ENCODE assay signal across 29 cellular contexts in genomic region chr7:26619348-26619747, GRCh38.
"Had no signal": no experiment of that assay in that cellular context is flagged by ENCODE, and none has a peak within 500 bp of the region (broad histone marks: within the 10 kb centered on the region; RNA-seq: fewer than 3 reads in every experiment).

No MANE protein-coding gene starts in this region.

- FAIRE-seq: pancreas had no signal

- H3K27me3 ChIP-seq: neural progenitor cell, neutrophil, pancreas, right atrium auricular region, spleen, suprapubic skin, testis, tibial artery, transverse colon, upper lobe of left lung, vagina had no signal

- H3K4me2 ChIP-seq: neural progenitor cell, smooth muscle cell had no signal

- H3K9ac ChIP-seq: neural progenitor cell had no signal

- H3K4me3 ChIP-seq: neural progenitor cell, pancreas, prostate gland, right atrium auricular region, skin epidermis, smooth muscle cell, spleen, suprapubic skin, testis, tibial artery, transverse colon, upper lobe of left lung, vagina had no signal

- H3K4me1 ChIP-seq: pancreas, prostate gland, right atrium auricular region, suprapubic skin, testis, tibial artery, transverse colon, upper lobe of left lung, vagina had no signal

- ATAC-seq: naive thymus-derived CD8-positive, alpha-beta T cell; natural killer cell treated with Interleukin-12 subunit alpha and Interleukin-12 subunit beta and Interleukin-15 and Interleukin-18, amount 100 ng/mL, for 72 hours; pancreas; sciatic nerve; stimulated activated memory B cell treated with anti-CD40 and anti-IgM and Interleukin-4, amounts not matched to agents 10 μg/mL and 1 μg/mL and 100 μg/mL, for 72 hours; stimulated activated naive CD8-positive, alpha-beta T cell treated with anti-CD3 and anti-CD28 coated beads, Interleukin-15, amount 100 ng/mL, for 72 hours; stimulated activated naive CD8-positive, alpha-beta T cell treated with anti-CD3 and anti-CD28 coated beads, Interleukin-15, Interleukin-2, amounts not matched to agents 100 U/mL and 50 U/mL, for 24 hours had no signal

- H2AFZ ChIP-seq: neural progenitor cell had no signal

- H3K36me3 ChIP-seq: neural progenitor cell, neutrophil, pancreas, prostate gland, right atrium auricular region, suprapubic skin, transverse colon, vagina had no signal

- H3K9me3 ChIP-seq: neutrophil, pancreas, prostate gland, right atrium auricular region, spleen, suprapubic skin, testis, tibial artery, transverse colon, upper lobe of left lung, vagina had no signal

- DNase-seq: naive thymus-derived CD8-positive, alpha-beta T cell; nephron progenitor cell; nucleus accumbens; pancreas; spleen; stimulated activated CD4-positive, alpha-beta T cell treated with anti-CD3 and anti-CD28 coated beads, Interleukin-12 subunit alpha, Interleukin-12 subunit beta, amount 100 ng/mL, for 4 hours; stimulated activated CD4-positive, alpha-beta T cell treated with anti-CD3 and anti-CD28 coated beads, Interleukin-1b, Interleukin-23, amount 100 ng/mL, for 48 hours; stimulated activated CD4-positive, alpha-beta T cell treated with anti-CD3 and anti-CD28 coated beads, Interleukin-4, amount 100 ng/mL, for 1 hour; stimulated activated CD4-positive, alpha-beta T cell treated with anti-CD3 and anti-CD28 coated beads, Interleukin-4, amount 100 ng/mL, for 4 hours; stimulated activated CD8-positive, alpha-beta memory T cell treated with anti-CD3 and anti-CD28 coated beads, Interleukin-4, amount 100 ng/mL, for 48 hours; stimulated activated naive CD4-positive, alpha-beta T cell; stimulated activated naive CD8-positive, alpha-beta T cell treated with anti-CD3 and anti-CD28 coated beads, Interleukin-15, amount 100 ng/mL, for 72 hours; stimulated activated naive CD8-positive, alpha-beta T cell treated with anti-CD3 and anti-CD28 coated beads, Interleukin-15, Interleukin-2, amounts not matched to agents 100 U/mL and 50 U/mL, for 24 hours; substantia nigra; testis; tibial artery; transverse colon; upper lobe of left lung had no signal

- H3K27ac ChIP-seq: neural progenitor cell, neutrophil, pancreas, prostate gland, right atrium auricular region, skin epidermis, spleen, suprapubic skin, testis, tibial artery, transverse colon, upper lobe of left lung, vagina had no signal
